1 cellular context compared by ENCODE assay signal in the genomic region with DNA sequence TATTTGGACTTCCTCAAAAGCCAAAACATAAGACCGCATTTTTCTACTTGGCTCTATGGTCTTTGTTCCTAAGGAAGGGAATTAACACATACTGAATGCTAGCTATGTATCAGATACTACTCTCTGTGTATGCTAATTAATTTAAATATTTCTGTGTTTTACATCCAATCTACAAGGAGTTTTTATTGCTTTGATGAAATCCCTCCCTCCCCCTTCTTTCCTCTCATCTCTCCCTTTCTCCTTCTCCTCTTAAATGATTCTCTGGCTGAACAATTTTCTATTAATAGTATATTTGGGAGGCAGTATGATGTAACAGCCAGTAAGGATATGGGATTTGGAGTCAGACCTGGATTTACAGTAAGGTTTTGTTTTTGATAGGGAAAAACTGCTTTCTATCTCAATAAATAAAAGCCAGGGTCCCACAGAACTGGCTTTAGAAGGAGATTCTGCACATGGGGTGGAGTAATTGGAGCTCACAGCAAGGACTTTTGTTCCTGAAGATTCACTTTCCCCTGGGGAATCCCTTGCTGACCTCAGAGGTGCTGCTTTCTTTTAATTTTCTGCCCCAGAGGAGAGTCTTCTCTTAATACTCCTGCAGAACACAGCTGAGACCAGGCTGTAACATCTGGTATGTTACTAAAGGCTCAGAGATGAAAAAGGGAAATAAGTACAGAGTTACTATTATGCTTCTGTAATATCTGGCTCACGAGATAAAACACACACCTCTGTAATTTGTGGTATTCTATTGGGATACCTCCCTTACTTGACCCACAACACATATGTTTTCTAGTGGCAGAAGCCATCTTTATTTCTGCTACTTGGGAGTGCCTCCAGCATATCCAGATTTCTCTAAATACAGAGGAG.
A peak's percentile ranks its signal among the peaks of the same experiment; 100 is the strongest.
TF ChIP-seq lines count a peak whose summit lies in the region.

No MANE protein-coding gene starts in this region.

TF ChIP-seq in K562, 482 proteins besides CTCF, POLR2A, EP300 and RAD21 (continued from another document):
- TF ChIP-seq CHD7 (IDR thresholded peaks at IDR 0.05; ENCODE audit: low read depth, low read length) (no peak), DACH1 (IDR thresholded peaks at IDR 0.05; ENCODE audit: partially characterized antibody) (peak; percentile 26), NR2C1 (IDR thresholded peaks at IDR 0.05) (no peak), NR2C1 (tag; IDR thresholded peaks at IDR 0.05) (peak; percentile 53; the same call in 1 of the 2 replicates), HDAC3 (IDR thresholded peaks at IDR 0.05; ENCODE audit: borderline replicate concordance, partially characterized antibody) (peak; percentile 3)
- TF ChIP-seq, protein P1, sequence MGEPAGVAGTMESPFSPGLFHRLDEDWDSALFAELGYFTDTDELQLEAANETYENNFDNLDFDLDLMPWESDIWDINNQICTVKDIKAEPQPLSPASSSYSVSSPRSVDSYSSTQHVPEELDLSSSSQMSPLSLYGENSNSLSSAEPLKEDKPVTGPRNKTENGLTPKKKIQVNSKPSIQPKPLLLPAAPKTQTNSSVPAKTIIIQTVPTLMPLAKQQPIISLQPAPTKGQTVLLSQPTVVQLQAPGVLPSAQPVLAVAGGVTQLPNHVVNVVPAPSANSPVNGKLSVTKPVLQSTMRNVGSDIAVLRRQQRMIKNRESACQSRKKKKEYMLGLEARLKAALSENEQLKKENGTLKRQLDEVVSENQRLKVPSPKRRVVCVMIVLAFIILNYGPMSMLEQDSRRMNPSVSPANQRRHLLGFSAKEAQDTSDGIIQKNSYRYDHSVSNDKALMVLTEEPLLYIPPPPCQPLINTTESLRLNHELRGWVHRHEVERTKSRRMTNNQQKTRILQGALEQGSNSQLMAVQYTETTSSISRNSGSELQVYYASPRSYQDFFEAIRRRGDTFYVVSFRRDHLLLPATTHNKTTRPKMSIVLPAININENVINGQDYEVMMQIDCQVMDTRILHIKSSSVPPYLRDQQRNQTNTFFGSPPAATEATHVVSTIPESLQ (CRISPR knock-in tag; IDR thresholded peaks at IDR 0.05) = 0 out of 2 replicates have a peak, but pooled peaks have one; percentile 34
- TF ChIP-seq, protein P2, sequence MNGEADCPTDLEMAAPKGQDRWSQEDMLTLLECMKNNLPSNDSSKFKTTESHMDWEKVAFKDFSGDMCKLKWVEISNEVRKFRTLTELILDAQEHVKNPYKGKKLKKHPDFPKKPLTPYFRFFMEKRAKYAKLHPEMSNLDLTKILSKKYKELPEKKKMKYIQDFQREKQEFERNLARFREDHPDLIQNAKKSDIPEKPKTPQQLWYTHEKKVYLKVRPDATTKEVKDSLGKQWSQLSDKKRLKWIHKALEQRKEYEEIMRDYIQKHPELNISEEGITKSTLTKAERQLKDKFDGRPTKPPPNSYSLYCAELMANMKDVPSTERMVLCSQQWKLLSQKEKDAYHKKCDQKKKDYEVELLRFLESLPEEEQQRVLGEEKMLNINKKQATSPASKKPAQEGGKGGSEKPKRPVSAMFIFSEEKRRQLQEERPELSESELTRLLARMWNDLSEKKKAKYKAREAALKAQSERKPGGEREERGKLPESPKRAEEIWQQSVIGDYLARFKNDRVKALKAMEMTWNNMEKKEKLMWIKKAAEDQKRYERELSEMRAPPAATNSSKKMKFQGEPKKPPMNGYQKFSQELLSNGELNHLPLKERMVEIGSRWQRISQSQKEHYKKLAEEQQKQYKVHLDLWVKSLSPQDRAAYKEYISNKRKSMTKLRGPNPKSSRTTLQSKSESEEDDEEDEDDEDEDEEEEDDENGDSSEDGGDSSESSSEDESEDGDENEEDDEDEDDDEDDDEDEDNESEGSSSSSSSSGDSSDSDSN (IDR thresholded peaks at IDR 0.05; ENCODE audit: borderline replicate concordance in 1 of 2, low read depth in 2 of 2, low read length in 2 of 2) = 0 out of 4 replicates have a peak, but pooled peaks of 1 of the 2 experiments have one; percentile 25
